ENCODE assay signal across 22 cellular contexts in genomic region chr11:71782229-71782856, GRCh38. TPM values are rescaled to one million over a fixed set of nuclear protein-coding genes. Genes with fewer than 3 reads are reported as not detected.
"Had no signal": no experiment of that assay in that cellular context is flagged by ENCODE, and none has a peak within 500 bp of the region (broad histone marks: within the 10 kb centered on the region; RNA-seq: fewer than 3 reads in every experiment).

No MANE protein-coding gene starts in this region.

RNA-seq across cellular contexts. Expression of gene DEFB108B, which starts 50.7 kb away (rescaled TPM):
- total RNA-seq: activated B cell treated with CpG ODN at 0.5 μM for 24 hours; activated CD4-positive, alpha-beta memory T cell treated with anti-CD3 and anti-CD28 coated beads for 36 hours; activated CD4-positive, alpha-beta T cell treated with anti-CD3 and anti-CD28 coated beads, Interleukin-2, amount 10 ng/mL, durations not matched to agents 24 days and 14 days; activated CD8-positive, alpha-beta memory T cell treated with anti-CD3 and anti-CD28 coated beads for 36 hours; activated CD8-positive, alpha-beta T cell treated with anti-CD3 and anti-CD28 coated beads for 36 hours; activated naive CD4-positive, alpha-beta T cell treated with anti-CD3 and anti-CD28 coated beads for 36 hours; activated naive CD4-positive, alpha-beta T cell treated with anti-CD3 and anti-CD28 coated beads, Interleukin-2, amount 50 U/mL, for 72 hours; activated naive CD8-positive, alpha-beta T cell treated with anti-CD3 and anti-CD28 coated beads for 36 hours; activated T-cell treated with anti-CD3 and anti-CD28 coated beads, Interleukin-2, amount 50 U/mL, for 4 hours; activated T-cell treated with anti-CD3 and anti-CD28 coated beads, Interleukin-2, amount 50 U/mL, for 72 hours; activated T-helper 1 cell treated with anti-CD3 and anti-CD28 coated beads, Interleukin-12 subunit alpha, Interleukin-12 subunit beta, Interleukin-2, Interleukin-4 antibody, amounts not matched to agents 30 ng/mL and 10 ng/mL and 1 ng/mL, durations not matched to agents 14 hours and 24 hours and 36 hours; activated T-helper 17 cell treated with anti-CD3 and anti-CD28 coated beads, Interleukin-2, amount 50 U/mL, for 72 hours; adrenal gland; aorta; astrocyte; body of pancreas; breast epithelium; cardiac septum; T-cell; T-helper 1 cell treated with Interleukin-12 subunit alpha and Interleukin-12 subunit beta and Interleukin-4 antibody, amounts not matched to agents 30 ng/mL and 1 ng/mL, for 36 hours; T-helper 17 cell; T-helper 2 cell treated with Interferon-gamma antibody and Interleukin-4, amounts not matched to agents 100 ng/mL and 5 ng/mL, for 36 hours had no signal
- polyA plus RNA-seq: adrenal gland, aorta had no signal
